9 cellular contexts compared by ENCODE assay signal in the genomic region with DNA sequence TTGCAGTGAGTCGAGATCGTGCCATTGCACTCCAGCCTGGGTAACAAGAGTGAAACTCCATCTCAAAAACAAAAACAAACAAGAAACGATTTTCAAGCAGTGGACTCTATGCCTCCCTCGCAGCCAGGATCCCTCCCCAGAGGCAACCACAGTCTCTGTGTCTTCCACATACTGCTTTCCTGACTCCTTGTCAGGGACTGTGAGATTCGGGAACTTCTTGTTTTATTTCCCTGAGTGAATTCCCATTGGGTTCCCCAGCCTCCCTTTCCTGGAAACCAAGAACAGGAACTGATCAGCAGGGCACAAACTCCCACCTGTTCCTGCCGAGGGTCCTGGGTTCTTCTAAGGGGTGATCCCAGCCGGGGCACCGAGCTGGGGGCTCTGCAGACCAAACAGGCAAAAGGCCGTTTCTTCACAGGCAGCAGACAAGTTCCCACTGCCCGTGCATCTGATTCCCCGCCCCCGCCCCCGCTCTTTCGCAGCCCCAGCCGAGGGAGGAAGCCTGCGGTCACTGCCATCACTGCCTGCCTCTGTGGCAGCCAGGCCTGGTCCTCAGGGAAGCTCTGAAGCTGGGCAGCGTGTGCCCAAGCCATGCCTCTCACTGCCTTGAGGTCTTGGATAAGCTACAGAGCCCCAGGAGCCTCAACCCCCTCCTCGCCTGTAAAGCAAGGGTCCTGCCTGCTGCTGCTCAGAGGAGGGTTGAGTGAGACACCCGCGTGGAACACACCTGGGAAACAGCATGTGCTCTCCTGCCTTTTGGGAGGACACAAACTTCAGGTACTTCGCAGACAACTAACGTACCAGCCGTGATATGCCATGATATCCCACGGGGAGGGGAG. TPM values are rescaled to one million over a fixed set of nuclear protein-coding genes. Genes with fewer than 3 reads are reported as not detected.
DNase-seq lines count a peak whose midpoint lies in the region; ATAC-seq and TF ChIP-seq lines count a peak whose summit lies in the region.
"Had no signal": no experiment of that assay in that cellular context is flagged by ENCODE, and none has a peak within 500 bp of the region (broad histone marks: within the 10 kb centered on the region; RNA-seq: fewer than 3 reads in every experiment).

No MANE protein-coding gene starts in this region.

- TF ChIP-seq EP300 in transverse colon (IDR thresholded peaks at IDR 0.05; ENCODE audit: low read depth), result no peak

- H3K9me3 ChIP-seq in right cardiac atrium (ENCODE audit: control insufficient read depth, low read length), result no peaks in the 10 kb centered on the region
- H3K9me3 ChIP-seq in transverse colon, result no peaks in the 10 kb centered on the region

- H3K27ac ChIP-seq in right cardiac atrium (ENCODE audit: low read length) (no peak overlapping the region), transverse colon (peak overlapping the region; percentile 5 to 61 (median 30))
- H3K27ac ChIP-seq: C4-2B had no signal

- no peaks in the 10 kb centered on the region for H3K4me1 ChIP-seq in right cardiac atrium (ENCODE audit: control insufficient read depth, insufficient read depth, low read length)
- H3K4me1 ChIP-seq in transverse colon, result peaks cover 0 to 22% (median 6%) of the 10 kb centered on the region in 4 donors

- H3K27me3 ChIP-seq in right cardiac atrium (ENCODE audit: control insufficient read depth, insufficient read depth) (no peaks in the 10 kb centered on the region), transverse colon (peaks cover 12% of the 10 kb centered on the region)

- no peak for TF ChIP-seq CTCF in transverse colon (IDR thresholded peaks at IDR 0.05)

- DNase-seq in activated T-cell treated with anti-CD3 and anti-CD28 coated beads for 48 hours (ENCODE audit: low read depth) (peak; percentile 65), activated T-cell treated with anti-CD3 and anti-CD28 coated beads for 4 hours (no peak), right cardiac atrium (peak in 2 of 3 donors; percentile 80 to 82), transverse colon (peak; percentile 62), DMS 273 treated with DMSO at 0.1 percent for 48 hours (lab: John Stamatoyannopoulos, UW) (no peak), NCI-H1092 treated with DMSO at 0.1 percent for 48 hours (lab: John Stamatoyannopoulos, UW) (no peak)
- DNase-seq in activated CD4-positive, alpha-beta memory T cell treated with anti-CD3 and anti-CD28 coated beads for 36 hours, result peak; percentile 84

- H3K4me1 Mint-ChIP-seq in activated CD4-positive, alpha-beta memory T cell treated with anti-CD3 and anti-CD28 coated beads for 36 hours (ENCODE audit: low read depth), result peaks cover 52% of the 10 kb centered on the region

- H3K4me3 Mint-ChIP-seq in activated CD4-positive, alpha-beta memory T cell treated with anti-CD3 and anti-CD28 coated beads for 36 hours, result peak overlapping the region; percentile 69

- no peaks in the 10 kb centered on the region for H3K27me3 Mint-ChIP-seq in activated CD4-positive, alpha-beta memory T cell treated with anti-CD3 and anti-CD28 coated beads for 36 hours

- intact Hi-C loops in activated CD4-positive, alpha-beta memory T cell treated with anti-CD3 and anti-CD28 coated beads for 36 hours (cut with micrococcal nuclease), result loop anchor here (1.0 kb wide), 1 partner anchor 8 kb away; no protein-coding TSS in a partner anchor
- intact Hi-C loops in right cardiac atrium (cut with DNase I), result no loop called here
- intact Hi-C loops in transverse colon (cut with DNase I; ENCODE audit: low total_unique reads), result no loop called here

- CTCF ChIA-PET in activated CD4-positive, alpha-beta memory T cell treated with anti-CD3 and anti-CD28 coated beads for 36 hours (lab: Charles Lee), result interaction anchor here (1.2 kb wide), 1 partner anchor 14 kb away, joined by 3 read pairs; no protein-coding TSS in a partner anchor

- POLR2A ChIA-PET in activated CD4-positive, alpha-beta memory T cell treated with anti-CD3 and anti-CD28 coated beads for 36 hours (lab: Charles Lee), result no interaction called here

- H3K36me3 ChIP-seq in transverse colon, result no peaks in the 10 kb centered on the region

- TF ChIP-seq POLR2A in transverse colon (IDR thresholded peaks at IDR 0.05), result no peak

- 16% methylated on average over 24 of the region's 24 CpGs for WGBS in right cardiac atrium
- 19 to 37% methylated on average over 3 to 18 of the region's 24 CpGs for WGBS in transverse colon (ENCODE audit: low coverage in 1 of 2), 2 donors

- H3K9me3 Mint-ChIP-seq in activated CD4-positive, alpha-beta memory T cell treated with anti-CD3 and anti-CD28 coated beads for 36 hours, result no peaks in the 10 kb centered on the region

- peak; percentile 32 to 39 for ATAC-seq in right cardiac atrium
- no peak for ATAC-seq in GM19035 (IDR thresholded peaks at IDR 0.05; ENCODE audit: unreplicated experiment)

- no peaks in the 10 kb centered on the region for H3K36me3 Mint-ChIP-seq in activated CD4-positive, alpha-beta memory T cell treated with anti-CD3 and anti-CD28 coated beads for 36 hours

- peak overlapping the region; percentile 81 for H3K27ac Mint-ChIP-seq in activated CD4-positive, alpha-beta memory T cell treated with anti-CD3 and anti-CD28 coated beads for 36 hours

- in situ Hi-C loops in transverse colon (cut with MboI; ENCODE audit: low pct_ligation_motif_present in 1 of 4, low pct_unique_long_range_greater_than_20kb in 1 of 4, low sequenced_read_pairs in 3 of 4), result no loop called here

- no peak overlapping the region for H3K4me3 ChIP-seq in right cardiac atrium (ENCODE audit: low read length)
- no peak overlapping the region for H3K4me3 ChIP-seq in transverse colon

RNA-seq across cellular contexts. Expression of a gene that starts 5.5 kb away (rescaled TPM):
- 100 to 1,000 TPM; 221 to 234 TPM for total RNA-seq in activated CD4-positive, alpha-beta memory T cell treated with anti-CD3 and anti-CD28 coated beads for 36 hours
- 10 to 100 TPM; 21.7 to 45.6 (median 29.8) TPM for total RNA-seq in right cardiac atrium
- 37.3 TPM for polyA plus RNA-seq in right cardiac atrium
- total RNA-seq in transverse colon, result 100 to 1,000 TPM; 133 to 546 (median 179) TPM

RNA-seq across cellular contexts. Expression of a gene that starts 13.1 kb away (rescaled TPM):
- 100 to 1,000 TPM; 169 to 183 TPM for total RNA-seq in activated CD4-positive, alpha-beta memory T cell treated with anti-CD3 and anti-CD28 coated beads for 36 hours
- total RNA-seq in right cardiac atrium (1 to 10 TPM in 2 of 4 donors, under 1 TPM in 2; 0.57 to 3.1 (median 1.1) TPM), transverse colon (10 to 100 TPM in 1 of 4 donors, 1 to 10 TPM in 2, not detected in 1; 3.8 to 12.5 (median 6.7) TPM)
- 0.27 TPM for polyA plus RNA-seq in right cardiac atrium

RNA-seq across cellular contexts. Expression of a gene that starts 21.2 kb away (rescaled TPM):
- 100 to 1,000 TPM; 270 to 272 TPM for total RNA-seq in activated CD4-positive, alpha-beta memory T cell treated with anti-CD3 and anti-CD28 coated beads for 36 hours
- total RNA-seq in right cardiac atrium, result 10 to 100 TPM; 40.8 to 65.8 (median 50.7) TPM
- 82.0 TPM for polyA plus RNA-seq in right cardiac atrium
- 100 to 1,000 TPM in 2 of 4 donors, 10 to 100 TPM in 2; 81.6 to 221 (median 149) TPM for total RNA-seq in transverse colon

Comparison
In these comparisons a context has a peak if more than half of its experiments do, and no peak if none do; other contexts are left out.
1. DNase-seq: peak in activated T-cell treated with anti-CD3 and anti-CD28 coated beads for 48 hours (single experiment), activated CD4-positive, alpha-beta memory T cell treated with anti-CD3 and anti-CD28 coated beads for 36 hours (single experiment), right cardiac atrium (2 of 3) and transverse colon (single experiment); none in activated T-cell treated with anti-CD3 and anti-CD28 coated beads for 4 hours (single experiment), DMS 273 treated with DMSO at 0.1 percent for 48 hours (single experiment) and NCI-H1092 treated with DMSO at 0.1 percent for 48 hours (single experiment).
2. RNA of a gene that starts 13.1 kb away (total RNA-seq): 169 to 183 TPM in activated CD4-positive, alpha-beta memory T cell treated with anti-CD3 and anti-CD28 coated beads for 36 hours; 3.8 to 12.5 TPM in transverse colon and 0.57 to 3.1 TPM in right cardiac atrium; every median in the first group is over 10 times any median in the second.